Comparison of ENCODE assay signal across 1 cellular context in the genomic region with DNA sequence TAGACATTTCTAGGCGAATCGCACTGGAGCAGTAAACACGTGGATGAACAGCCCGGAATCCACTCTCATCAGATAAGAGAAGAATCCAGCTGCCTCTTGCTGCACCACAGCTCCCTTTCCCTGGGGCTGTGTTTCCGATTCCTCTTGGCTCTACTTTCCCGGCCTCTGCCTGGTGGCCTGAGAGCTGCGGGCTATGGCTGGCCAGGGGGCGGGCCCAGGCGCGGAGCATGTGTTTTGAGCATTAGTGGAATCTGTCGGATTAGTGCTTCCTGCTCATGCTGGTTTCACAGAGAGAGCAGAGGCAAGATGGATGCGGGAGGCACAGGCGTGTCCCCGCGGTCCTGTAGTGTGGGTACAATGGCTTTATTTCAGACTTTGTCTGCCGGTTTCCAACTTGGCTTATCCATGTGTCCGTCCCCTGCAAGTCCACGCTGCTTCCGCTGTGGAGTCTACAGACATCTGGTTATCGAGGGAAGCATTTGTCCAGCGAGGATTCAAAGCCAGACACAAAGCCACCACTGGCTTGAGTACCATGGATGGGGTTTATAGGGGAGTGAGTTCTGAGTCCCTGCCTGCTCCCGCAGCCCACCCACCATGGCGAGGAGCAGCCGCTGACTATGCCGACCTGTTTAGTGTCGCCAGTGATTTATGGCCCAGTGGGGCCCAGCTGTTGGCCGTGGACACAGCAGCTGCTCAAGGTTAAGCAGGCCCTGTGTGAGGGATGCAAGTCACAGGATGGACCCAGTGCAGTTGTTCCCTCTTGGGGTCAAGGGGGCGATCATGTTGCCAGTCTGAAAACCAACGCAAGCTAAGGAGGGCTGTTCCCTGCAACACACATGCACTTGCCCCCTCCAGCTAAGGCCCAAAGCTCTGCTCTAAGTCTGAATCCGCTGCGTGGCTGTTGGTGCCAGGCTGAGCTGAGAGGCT.
TF ChIP-seq lines count a peak whose summit lies in the region.

No MANE protein-coding gene starts in this region.

TF ChIP-seq in HepG2, 621 proteins besides CTCF, POLR2A, EP300 and RAD21 (continued from another document and continues in another):
- TF ChIP-seq, protein P1, sequence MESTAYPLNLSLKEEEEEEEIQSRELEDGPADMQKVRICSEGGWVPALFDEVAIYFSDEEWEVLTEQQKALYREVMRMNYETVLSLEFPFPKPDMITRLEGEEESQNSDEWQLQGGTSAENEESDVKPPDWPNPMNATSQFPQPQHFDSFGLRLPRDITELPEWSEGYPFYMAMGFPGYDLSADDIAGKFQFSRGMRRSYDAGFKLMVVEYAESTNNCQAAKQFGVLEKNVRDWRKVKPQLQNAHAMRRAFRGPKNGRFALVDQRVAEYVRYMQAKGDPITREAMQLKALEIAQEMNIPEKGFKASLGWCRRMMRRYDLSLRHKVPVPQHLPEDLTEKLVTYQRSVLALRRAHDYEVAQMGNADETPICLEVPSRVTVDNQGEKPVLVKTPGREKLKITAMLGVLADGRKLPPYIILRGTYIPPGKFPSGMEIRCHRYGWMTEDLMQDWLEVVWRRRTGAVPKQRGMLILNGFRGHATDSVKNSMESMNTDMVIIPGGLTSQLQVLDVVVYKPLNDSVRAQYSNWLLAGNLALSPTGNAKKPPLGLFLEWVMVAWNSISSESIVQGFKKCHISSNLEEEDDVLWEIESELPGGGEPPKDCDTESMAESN (CRISPR knock-in tag; conservative IDR thresholded peaks at IDR 0.05), result 0 out of 2 replicates have a peak, but pooled peaks have one; percentile 25
- 0 out of 2 replicates have a peak, but pooled peaks have one; percentile 3 for TF ChIP-seq FOSL2 (CRISPR knock-in tag; IDR thresholded peaks at IDR 0.05)
- TF ChIP-seq SIN3A (IDR thresholded peaks at IDR 0.05; ENCODE audit: borderline replicate concordance, low read depth, low read length), result peak; percentile 65; the same call in 1 of the 2 replicates
- TF ChIP-seq, protein P2, sequence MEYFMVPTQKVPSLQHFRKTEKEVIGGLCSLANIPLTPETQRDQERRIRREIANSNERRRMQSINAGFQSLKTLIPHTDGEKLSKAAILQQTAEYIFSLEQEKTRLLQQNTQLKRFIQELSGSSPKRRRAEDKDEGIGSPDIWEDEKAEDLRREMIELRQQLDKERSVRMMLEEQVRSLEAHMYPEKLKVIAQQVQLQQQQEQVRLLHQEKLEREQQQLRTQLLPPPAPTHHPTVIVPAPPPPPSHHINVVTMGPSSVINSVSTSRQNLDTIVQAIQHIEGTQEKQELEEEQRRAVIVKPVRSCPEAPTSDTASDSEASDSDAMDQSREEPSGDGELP (IDR thresholded peaks at IDR 0.05; ENCODE audit: borderline replicate concordance, low read depth), result peak; percentile 45; the same call in 1 of the 2 replicates
- no peak for TF ChIP-seq ZBTB3 (CRISPR knock-in tag; IDR thresholded peaks at IDR 0.05; ENCODE audit: borderline replicate concordance, low read depth)
- no peak for TF ChIP-seq HIC2 (CRISPR knock-in tag; IDR thresholded peaks at IDR 0.05; ENCODE audit: low read depth)
- TF ChIP-seq ELF1 (CRISPR knock-in tag; IDR thresholded peaks at IDR 0.05), result peak; percentile 17; the same call in 1 of the 2 replicates
- TF ChIP-seq ARID4A (CRISPR knock-in tag; IDR thresholded peaks at IDR 0.05; ENCODE audit: borderline replicate concordance), result peak; percentile 38; the same call in 1 of the 2 replicates
- TF ChIP-seq ZSCAN29 (CRISPR knock-in tag; conservative IDR thresholded peaks at IDR 0.05), result peak; percentile 82
- peak; percentile 47; the same call in 1 of the 2 replicates for TF ChIP-seq GLI4 (CRISPR knock-in tag; IDR thresholded peaks at IDR 0.05; ENCODE audit: borderline replicate concordance)
- no peak for TF ChIP-seq GABPA (IDR thresholded peaks at IDR 0.05; ENCODE audit: low read depth, low read length)
- peak; percentile 33; the same call in 1 of the 2 replicates for TF ChIP-seq GABPA (CRISPR knock-in tag; IDR thresholded peaks at IDR 0.05; ENCODE audit: low read depth)
- TF ChIP-seq KLF9 (CRISPR knock-in tag; IDR thresholded peaks at IDR 0.05; ENCODE audit: low read depth), result peak; percentile 51; the same call in 1 of the 2 replicates
- peak; percentile 32; the same call in 1 of the 2 replicates for TF ChIP-seq ZNF350 (CRISPR knock-in tag; IDR thresholded peaks at IDR 0.05; ENCODE audit: borderline replicate concordance, low read depth)
- TF ChIP-seq KAT8 (CRISPR knock-in tag; IDR thresholded peaks at IDR 0.05), result peak; percentile 57
- TF ChIP-seq, protein P3, sequence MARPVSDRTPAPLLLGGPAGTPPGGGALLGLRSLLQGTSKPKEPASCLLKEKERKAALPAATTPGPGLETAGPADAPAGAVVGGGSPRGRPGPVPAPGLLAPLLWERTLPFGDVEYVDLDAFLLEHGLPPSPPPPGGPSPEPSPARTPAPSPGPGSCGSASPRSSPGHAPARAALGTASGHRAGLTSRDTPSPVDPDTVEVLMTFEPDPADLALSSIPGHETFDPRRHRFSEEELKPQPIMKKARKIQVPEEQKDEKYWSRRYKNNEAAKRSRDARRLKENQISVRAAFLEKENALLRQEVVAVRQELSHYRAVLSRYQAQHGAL (CRISPR knock-in tag; IDR thresholded peaks at IDR 0.05; ENCODE audit: not compliant biosample characterization), result no peak
- no peak for TF ChIP-seq SOX13 (IDR thresholded peaks at IDR 0.05)
- peak in 1 of 2 experiments; percentile 30; a peak in 1 of 4 replicates for TF ChIP-seq SOX13 (CRISPR knock-in tag; conservative IDR thresholded peaks at IDR 0.05 in 1 of 2, IDR thresholded peaks at IDR 0.05 in 1 of 2)
- peak; percentile 8 for TF ChIP-seq KDM2A (CRISPR knock-in tag; IDR thresholded peaks at IDR 0.05; ENCODE audit: borderline replicate concordance, low read depth)
- TF ChIP-seq ZNF549 (CRISPR knock-in tag; IDR thresholded peaks at IDR 0.05), result no peak
- TF ChIP-seq SATB2 (CRISPR knock-in tag; IDR thresholded peaks at IDR 0.05), result no peak
- TF ChIP-seq RXRB (CRISPR knock-in tag; IDR thresholded peaks at IDR 0.05; ENCODE audit: borderline replicate concordance), result peak; percentile 20; the same call in 1 of the 2 replicates
- TF ChIP-seq IRF9 (CRISPR knock-in tag; IDR thresholded peaks at IDR 0.05; ENCODE audit: borderline replicate concordance), result peak; percentile 60; the same call in 1 of the 2 replicates
- peak; percentile 59; the same call in 1 of the 2 replicates for TF ChIP-seq ZSCAN9 (CRISPR knock-in tag; IDR thresholded peaks at IDR 0.05; ENCODE audit: borderline replicate concordance)
- TF ChIP-seq REPIN1 (CRISPR knock-in tag; IDR thresholded peaks at IDR 0.05; ENCODE audit: borderline replicate concordance, low read depth), result peak; percentile 42; the same call in 1 of the 2 replicates
- TF ChIP-seq, protein P4, sequence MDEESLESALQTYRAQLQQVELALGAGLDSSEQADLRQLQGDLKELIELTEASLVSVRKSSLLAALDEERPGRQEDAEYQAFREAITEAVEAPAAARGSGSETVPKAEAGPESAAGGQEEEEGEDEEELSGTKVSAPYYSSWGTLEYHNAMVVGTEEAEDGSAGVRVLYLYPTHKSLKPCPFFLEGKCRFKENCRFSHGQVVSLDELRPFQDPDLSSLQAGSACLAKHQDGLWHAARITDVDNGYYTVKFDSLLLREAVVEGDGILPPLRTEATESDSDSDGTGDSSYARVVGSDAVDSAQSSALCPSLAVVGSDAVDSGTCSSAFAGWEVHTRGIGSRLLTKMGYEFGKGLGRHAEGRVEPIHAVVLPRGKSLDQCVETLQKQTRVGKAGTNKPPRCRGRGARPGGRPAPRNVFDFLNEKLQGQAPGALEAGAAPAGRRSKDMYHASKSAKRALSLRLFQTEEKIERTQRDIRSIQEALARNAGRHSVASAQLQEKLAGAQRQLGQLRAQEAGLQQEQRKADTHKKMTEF (CRISPR knock-in tag; IDR thresholded peaks at IDR 0.05), result peak; percentile 69; the same call in 1 of the 2 replicates
- TF ChIP-seq ARNTL (CRISPR knock-in tag; IDR thresholded peaks at IDR 0.05), result peak; percentile 53; the same call in 1 of the 2 replicates
- TF ChIP-seq ZBTB7A (CRISPR knock-in tag; IDR thresholded peaks at IDR 0.05), result 0 out of 2 replicates have a peak, but pooled peaks have one; percentile 51
- TF ChIP-seq, protein P5, sequence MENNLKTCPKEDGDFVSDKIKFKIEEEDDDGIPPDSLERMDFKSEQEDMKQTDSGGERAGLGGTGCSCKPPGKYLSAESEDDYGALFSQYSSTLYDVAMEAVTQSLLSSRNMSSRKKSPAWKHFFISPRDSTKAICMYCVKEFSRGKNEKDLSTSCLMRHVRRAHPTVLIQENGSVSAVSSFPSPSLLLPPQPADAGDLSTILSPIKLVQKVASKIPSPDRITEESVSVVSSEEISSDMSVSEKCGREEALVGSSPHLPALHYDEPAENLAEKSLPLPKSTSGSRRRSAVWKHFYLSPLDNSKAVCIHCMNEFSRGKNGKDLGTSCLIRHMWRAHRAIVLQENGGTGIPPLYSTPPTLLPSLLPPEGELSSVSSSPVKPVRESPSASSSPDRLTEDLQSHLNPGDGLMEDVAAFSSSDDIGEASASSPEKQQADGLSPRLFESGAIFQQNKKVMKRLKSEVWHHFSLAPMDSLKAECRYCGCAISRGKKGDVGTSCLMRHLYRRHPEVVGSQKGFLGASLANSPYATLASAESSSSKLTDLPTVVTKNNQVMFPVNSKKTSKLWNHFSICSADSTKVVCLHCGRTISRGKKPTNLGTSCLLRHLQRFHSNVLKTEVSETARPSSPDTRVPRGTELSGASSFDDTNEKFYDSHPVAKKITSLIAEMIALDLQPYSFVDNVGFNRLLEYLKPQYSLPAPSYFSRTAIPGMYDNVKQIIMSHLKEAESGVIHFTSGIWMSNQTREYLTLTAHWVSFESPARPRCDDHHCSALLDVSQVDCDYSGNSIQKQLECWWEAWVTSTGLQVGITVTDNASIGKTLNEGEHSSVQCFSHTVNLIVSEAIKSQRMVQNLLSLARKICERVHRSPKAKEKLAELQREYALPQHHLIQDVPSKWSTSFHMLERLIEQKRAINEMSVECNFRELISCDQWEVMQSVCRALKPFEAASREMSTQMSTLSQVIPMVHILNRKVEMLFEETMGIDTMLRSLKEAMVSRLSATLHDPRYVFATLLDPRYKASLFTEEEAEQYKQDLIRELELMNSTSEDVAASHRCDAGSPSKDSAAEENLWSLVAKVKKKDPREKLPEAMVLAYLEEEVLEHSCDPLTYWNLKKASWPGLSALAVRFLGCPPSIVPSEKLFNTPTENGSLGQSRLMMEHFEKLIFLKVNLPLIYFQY (CRISPR knock-in tag; IDR thresholded peaks at IDR 0.05; ENCODE audit: borderline replicate concordance), result peak; percentile 66
- TF ChIP-seq ETV5 (CRISPR knock-in tag; IDR thresholded peaks at IDR 0.05; ENCODE audit: borderline replicate concordance), result peak; percentile 11; the same call in 1 of the 2 replicates
- TF ChIP-seq, protein P6, sequence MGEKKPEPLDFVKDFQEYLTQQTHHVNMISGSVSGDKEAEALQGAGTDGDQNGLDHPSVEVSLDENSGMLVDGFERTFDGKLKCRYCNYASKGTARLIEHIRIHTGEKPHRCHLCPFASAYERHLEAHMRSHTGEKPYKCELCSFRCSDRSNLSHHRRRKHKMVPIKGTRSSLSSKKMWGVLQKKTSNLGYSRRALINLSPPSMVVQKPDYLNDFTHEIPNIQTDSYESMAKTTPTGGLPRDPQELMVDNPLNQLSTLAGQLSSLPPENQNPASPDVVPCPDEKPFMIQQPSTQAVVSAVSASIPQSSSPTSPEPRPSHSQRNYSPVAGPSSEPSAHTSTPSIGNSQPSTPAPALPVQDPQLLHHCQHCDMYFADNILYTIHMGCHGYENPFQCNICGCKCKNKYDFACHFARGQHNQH (CRISPR knock-in tag; IDR thresholded peaks at IDR 0.05), result peak; percentile 61; the same call in 1 of the 2 replicates
- peak; percentile 80; the same call in 1 of the 2 replicates for TF ChIP-seq ZMAT3 (CRISPR knock-in tag; conservative IDR thresholded peaks at IDR 0.05)
- no peak for TF ChIP-seq ATF7 (IDR thresholded peaks at IDR 0.05)
- TF ChIP-seq ATF7 (CRISPR knock-in tag; IDR thresholded peaks at IDR 0.05), result peak; percentile 27; the same call in 1 of the 2 replicates
- TF ChIP-seq TBX2 (CRISPR knock-in tag; IDR thresholded peaks at IDR 0.05; ENCODE audit: borderline replicate concordance), result peak; percentile 38; the same call in 1 of the 2 replicates
- TF ChIP-seq ZNF234 (CRISPR knock-in tag; conservative IDR thresholded peaks at IDR 0.05), result 0 out of 2 replicates have a peak, but pooled peaks have one; percentile 29
